17 cellular contexts compared by ENCODE assay signal in the genomic region with DNA sequence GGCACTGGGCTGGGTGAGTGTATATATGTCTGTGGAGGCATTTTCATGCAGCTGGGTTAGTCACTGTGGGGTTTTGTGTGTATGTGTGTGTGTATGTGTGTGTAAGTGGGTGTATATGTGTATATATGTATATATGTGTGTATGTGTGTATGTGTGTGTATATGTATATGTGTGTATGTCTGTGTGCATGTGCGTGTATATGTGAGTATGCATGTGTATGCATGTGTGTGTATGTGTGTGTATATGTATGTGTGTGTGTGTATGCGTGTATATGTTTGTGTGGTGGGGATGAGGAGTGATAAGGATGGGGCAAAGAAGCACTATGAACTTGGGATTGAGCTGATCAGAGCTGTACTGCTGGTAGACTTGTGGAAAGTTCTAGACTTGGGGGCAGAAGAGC. TPM values are rescaled to one million over a fixed set of nuclear protein-coding genes. Genes with fewer than 3 reads are reported as not detected.
"Had no signal": no experiment of that assay in that cellular context is flagged by ENCODE, and none has a peak within 500 bp of the region (broad histone marks: within the 10 kb centered on the region; RNA-seq: fewer than 3 reads in every experiment).

No MANE protein-coding gene starts in this region.

- H3K27ac Mint-ChIP-seq: activated CD4-positive, alpha-beta memory T cell treated with anti-CD3 and anti-CD28 coated beads, Interleukin-2, amount 10 ng/mL, durations not matched to agents 7 days and 5 days; activated T-helper 1 cell treated with anti-CD3 and anti-CD28 coated beads, Interleukin-12 subunit alpha, Interleukin-12 subunit beta, Interleukin-2, Interleukin-4 antibody, amounts not matched to agents 30 ng/mL and 10 ng/mL and 1 ng/mL, durations not matched to agents 14 hours and 24 hours and 36 hours; endodermal cell; immature natural killer cell; mesothelial cell of epicardium had no signal

- H3K4me3 Mint-ChIP-seq: activated CD4-positive, alpha-beta memory T cell treated with anti-CD3 and anti-CD28 coated beads, Interleukin-2, amount 10 ng/mL, durations not matched to agents 7 days and 5 days; activated T-helper 1 cell treated with anti-CD3 and anti-CD28 coated beads, Interleukin-12 subunit alpha, Interleukin-12 subunit beta, Interleukin-2, Interleukin-4 antibody, amounts not matched to agents 30 ng/mL and 10 ng/mL and 1 ng/mL, durations not matched to agents 14 hours and 24 hours and 36 hours; endodermal cell; immature natural killer cell; mesothelial cell of epicardium had no signal

- H3K4me3 ChIP-seq: lower lobe of right lung, skin epidermis, tibial nerve had no signal

- H3K27ac ChIP-seq: lower lobe of right lung, tibial nerve had no signal

- H3K36me3 ChIP-seq: lower lobe of right lung, tibial nerve had no signal

- H3K27me3 ChIP-seq: tibial nerve had no signal

- ATAC-seq: left cardiac atrium, lower lobe of right lung had no signal

- DNase-seq: activated naive CD4-positive, alpha-beta T cell treated with Interleukin-2 at 50 U/mL for 16 hours; amygdala; dermis blood vessel endothelial cell; endodermal cell; foreskin fibroblast; glutamatergic neuron; immature natural killer cell; left cardiac atrium; lower lobe of right lung; posterior cingulate gyrus; stimulated activated CD4-positive, alpha-beta T cell treated with anti-CD3 and anti-CD28 coated beads, Interleukin-4, amount 100 ng/mL, for 4 hours had no signal

- H3K9me3 Mint-ChIP-seq: activated CD4-positive, alpha-beta memory T cell treated with anti-CD3 and anti-CD28 coated beads, Interleukin-2, amount 10 ng/mL, durations not matched to agents 7 days and 5 days; activated T-helper 1 cell treated with anti-CD3 and anti-CD28 coated beads, Interleukin-12 subunit alpha, Interleukin-12 subunit beta, Interleukin-2, Interleukin-4 antibody, amounts not matched to agents 30 ng/mL and 10 ng/mL and 1 ng/mL, durations not matched to agents 14 hours and 24 hours and 36 hours; endodermal cell; immature natural killer cell; mesothelial cell of epicardium had no signal

- H3K36me3 Mint-ChIP-seq: immature natural killer cell, mesothelial cell of epicardium had no signal

- H3K9me3 ChIP-seq: lower lobe of right lung, tibial nerve had no signal

RNA-seq across cellular contexts. Expression of a gene that starts 45.1 kb away (rescaled TPM):
- total RNA-seq: cerebellum, dermis blood vessel endothelial cell, endodermal cell, mesothelial cell of epicardium, tibial nerve had no signal
- polyA plus RNA-seq: immature natural killer cell had no signal

RNA-seq across cellular contexts. Expression of a gene that starts 58.8 kb away (rescaled TPM):
- total RNA-seq: activated CD4-positive, alpha-beta memory T cell treated with anti-CD3 and anti-CD28 coated beads, Interleukin-2, amount 10 ng/mL, durations not matched to agents 7 days and 5 days; activated T-helper 1 cell treated with anti-CD3 and anti-CD28 coated beads, Interleukin-12 subunit alpha, Interleukin-12 subunit beta, Interleukin-2, Interleukin-4 antibody, amounts not matched to agents 30 ng/mL and 10 ng/mL and 1 ng/mL, durations not matched to agents 14 hours and 24 hours and 36 hours had no signal
- polyA plus RNA-seq: immature natural killer cell had no signal
